ENCODE assay signal across 8 cellular contexts in the genomic region with DNA sequence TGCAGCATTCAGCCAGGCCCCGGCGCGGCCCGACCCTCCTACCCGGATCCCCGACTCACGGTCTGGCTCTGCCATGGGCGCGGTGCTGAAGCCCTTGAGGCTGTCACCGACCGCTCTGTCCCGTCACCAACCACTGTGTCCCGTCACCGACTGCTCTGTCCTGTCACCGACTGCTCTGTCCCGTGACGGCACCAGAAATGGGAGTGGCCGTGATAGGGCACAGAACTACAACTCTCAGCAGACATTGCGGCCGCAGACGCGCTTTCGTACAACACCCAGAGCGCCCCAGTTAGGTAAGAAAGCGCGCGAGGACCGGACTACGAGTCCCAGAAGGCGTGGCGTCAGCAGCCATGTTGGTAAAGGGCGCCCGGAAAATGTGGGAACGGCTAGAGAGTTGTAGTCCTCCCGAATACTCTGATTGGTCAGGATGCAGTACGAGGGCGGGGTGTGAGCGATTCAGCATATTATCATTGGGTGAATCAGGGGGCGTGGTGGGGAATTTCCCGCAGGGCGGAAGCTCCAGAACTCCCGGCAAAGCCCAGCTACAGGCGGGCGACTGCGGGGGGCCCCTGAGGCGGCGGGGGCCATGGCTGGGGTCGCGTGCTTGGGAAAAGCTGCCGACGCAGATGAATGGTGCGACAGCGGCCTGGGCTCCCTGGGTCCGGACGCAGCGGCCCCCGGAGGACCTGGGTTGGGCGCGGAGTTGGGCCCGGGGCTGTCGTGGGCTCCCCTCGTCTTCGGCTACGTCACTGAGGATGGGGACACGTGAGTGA. TPM values are rescaled to one million over a fixed set of nuclear protein-coding genes. Genes with fewer than 3 reads are reported as not detected.
DNase-seq lines count a peak whose midpoint lies in the region; ATAC-seq and TF ChIP-seq lines count a peak whose summit lies in the region.

Gene NFKBIB, plus strand, starts transcription at position 523 of the 773 bp plus-strand sequence. Its CDS starts 64 bp downstream, at position 587.
Gene SIRT2, minus strand, starts transcription at position 172 of the 773 bp plus-strand sequence. Its CDS starts 97 bp downstream, at position 75.

- H3K4me3 ChIP-seq in hepatocyte, result peak within 1 kb of the TSS; percentile 40

- peak within 1 kb of the TSS; percentile 85 for H3K4me2 ChIP-seq in hepatocyte

- no peaks in the 10 kb centered on the region for H3K27me3 ChIP-seq in hepatocyte

- no peak for TF ChIP-seq CTCF in hepatocyte (IDR thresholded peaks at IDR 0.05; ENCODE audit: poor library complexity)

- H3K9me2 ChIP-seq in hepatocyte (replicated peaks; ENCODE audit: insufficient read depth), result no peaks in the 10 kb centered on the region

- H3K79me2 ChIP-seq in hepatocyte, result peaks cover 62% of the 10 kb centered on the region

- H4K20me1 ChIP-seq in hepatocyte (ENCODE audit: insufficient read depth, poor library complexity, severe bottlenecking), result no peaks in the 10 kb centered on the region

- 1% methylated on average over 57 of the region's 65 CpGs for WGBS in hepatocyte (ENCODE audit: low lambda C conversion rate, missing lambda C conversion rate)

- DNase-seq in NCI-H2081 (lab: John Stamatoyannopoulos, UW) (peak; percentile 99), T1000 (lab: John Stamatoyannopoulos, UW) (peak; percentile 99), astrocyte of the hippocampus (ENCODE audit: low read depth, low spot score) (peak; percentile 100), hepatocyte (ENCODE audit: low spot score) (peak; percentile 100), renal cortical epithelial cell (ENCODE audit: low read depth) (peak; percentile 99), cortex of kidney (lab: John Stamatoyannopoulos, UW) (no peak)

- H2AFZ ChIP-seq in hepatocyte, result peak within 1 kb of the TSS; percentile 45

- H3K4me1 ChIP-seq in hepatocyte (ENCODE audit: insufficient read depth), result peaks cover 11% of the 10 kb centered on the region

- H3K27ac ChIP-seq in hepatocyte, result peak within 1 kb of the TSS; percentile 95

- no peaks in the 10 kb centered on the region for H3K9me3 ChIP-seq in hepatocyte (ENCODE audit: low read depth)

- peak; percentile 76 for ATAC-seq in GM18508 (IDR thresholded peaks at IDR 0.05; ENCODE audit: insufficient read depth, unreplicated experiment)
- ATAC-seq in HG03025 (IDR thresholded peaks at IDR 0.05; ENCODE audit: low FRiP score, unreplicated experiment), result peak; percentile 95

- no peaks in the 10 kb centered on the region for H3K36me3 ChIP-seq in hepatocyte (replicated peaks; ENCODE audit: insufficient read depth, low read depth)

RNA-seq across cellular contexts. Expression of gene NFKBIB, which starts in this region (rescaled TPM):
- total RNA-seq in hepatocyte, result 20.8 and 24.1 TPM in 2 replicates
- 29.6 and 30.1 TPM in 2 replicates for polyA plus RNA-seq in hepatocyte
- total RNA-seq in renal cortical epithelial cell, result 13.7 and 16.9 TPM in 2 replicates

RNA-seq across cellular contexts. Expression of gene SIRT2, which starts in this region (rescaled TPM):
- total RNA-seq in hepatocyte, result 52.1 and 61.9 TPM in 2 replicates
- polyA plus RNA-seq in hepatocyte, result 75.9 and 78.7 TPM in 2 replicates
- 28.7 and 38.6 TPM in 2 replicates for total RNA-seq in renal cortical epithelial cell
